In the genomic region with DNA sequence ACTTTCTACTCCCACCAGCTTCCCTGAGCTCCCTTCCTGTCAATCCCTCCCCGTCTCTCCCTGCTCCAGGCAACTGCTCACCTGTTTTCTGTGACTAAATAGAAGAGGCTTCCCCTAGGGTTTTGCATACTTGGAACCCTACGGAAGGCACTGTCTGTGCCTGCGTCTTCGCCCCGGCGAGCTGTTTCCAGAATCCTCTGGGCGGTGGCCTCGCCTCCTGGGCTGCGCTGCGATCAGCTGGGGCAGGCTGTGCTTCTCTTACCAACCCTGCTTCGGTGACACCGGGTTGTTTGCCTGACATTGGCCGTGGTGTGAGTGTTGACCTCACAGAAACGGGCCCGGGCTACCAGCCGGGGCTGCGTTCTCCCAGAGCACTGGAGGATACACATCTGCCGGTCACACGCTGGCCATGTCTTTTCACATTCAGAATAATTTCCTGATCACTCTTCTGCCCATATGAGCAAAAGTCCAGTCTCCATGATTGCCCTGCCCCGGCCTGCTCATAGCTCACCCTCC, we compare ENCODE assay signal across 1 cellular context.
TF ChIP-seq lines count a peak whose summit lies in the region.

No MANE protein-coding gene starts in this region.

TF ChIP-seq in SK-N-SH, 30 proteins besides CTCF, POLR2A, EP300 and RAD21 (continued from another document):
- TF ChIP-seq, protein P1, sequence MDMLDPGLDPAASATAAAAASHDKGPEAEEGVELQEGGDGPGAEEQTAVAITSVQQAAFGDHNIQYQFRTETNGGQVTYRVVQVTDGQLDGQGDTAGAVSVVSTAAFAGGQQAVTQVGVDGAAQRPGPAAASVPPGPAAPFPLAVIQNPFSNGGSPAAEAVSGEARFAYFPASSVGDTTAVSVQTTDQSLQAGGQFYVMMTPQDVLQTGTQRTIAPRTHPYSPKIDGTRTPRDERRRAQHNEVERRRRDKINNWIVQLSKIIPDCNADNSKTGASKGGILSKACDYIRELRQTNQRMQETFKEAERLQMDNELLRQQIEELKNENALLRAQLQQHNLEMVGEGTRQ (IDR thresholded peaks at IDR 0.05; ENCODE audit: borderline replicate concordance, low read depth, low read length), result no peak
- TF ChIP-seq, protein P2, sequence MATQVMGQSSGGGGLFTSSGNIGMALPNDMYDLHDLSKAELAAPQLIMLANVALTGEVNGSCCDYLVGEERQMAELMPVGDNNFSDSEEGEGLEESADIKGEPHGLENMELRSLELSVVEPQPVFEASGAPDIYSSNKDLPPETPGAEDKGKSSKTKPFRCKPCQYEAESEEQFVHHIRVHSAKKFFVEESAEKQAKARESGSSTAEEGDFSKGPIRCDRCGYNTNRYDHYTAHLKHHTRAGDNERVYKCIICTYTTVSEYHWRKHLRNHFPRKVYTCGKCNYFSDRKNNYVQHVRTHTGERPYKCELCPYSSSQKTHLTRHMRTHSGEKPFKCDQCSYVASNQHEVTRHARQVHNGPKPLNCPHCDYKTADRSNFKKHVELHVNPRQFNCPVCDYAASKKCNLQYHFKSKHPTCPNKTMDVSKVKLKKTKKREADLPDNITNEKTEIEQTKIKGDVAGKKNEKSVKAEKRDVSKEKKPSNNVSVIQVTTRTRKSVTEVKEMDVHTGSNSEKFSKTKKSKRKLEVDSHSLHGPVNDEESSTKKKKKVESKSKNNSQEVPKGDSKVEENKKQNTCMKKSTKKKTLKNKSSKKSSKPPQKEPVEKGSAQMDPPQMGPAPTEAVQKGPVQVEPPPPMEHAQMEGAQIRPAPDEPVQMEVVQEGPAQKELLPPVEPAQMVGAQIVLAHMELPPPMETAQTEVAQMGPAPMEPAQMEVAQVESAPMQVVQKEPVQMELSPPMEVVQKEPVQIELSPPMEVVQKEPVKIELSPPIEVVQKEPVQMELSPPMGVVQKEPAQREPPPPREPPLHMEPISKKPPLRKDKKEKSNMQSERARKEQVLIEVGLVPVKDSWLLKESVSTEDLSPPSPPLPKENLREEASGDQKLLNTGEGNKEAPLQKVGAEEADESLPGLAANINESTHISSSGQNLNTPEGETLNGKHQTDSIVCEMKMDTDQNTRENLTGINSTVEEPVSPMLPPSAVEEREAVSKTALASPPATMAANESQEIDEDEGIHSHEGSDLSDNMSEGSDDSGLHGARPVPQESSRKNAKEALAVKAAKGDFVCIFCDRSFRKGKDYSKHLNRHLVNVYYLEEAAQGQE (IDR thresholded peaks at IDR 0.05; ENCODE audit: low read depth, low read length), result no peak
- TF ChIP-seq TEAD4 (IDR thresholded peaks at IDR 0.05; ENCODE audit: borderline replicate concordance, insufficient read depth), result no peak
- no peak for TF ChIP-seq MEF2A (IDR thresholded peaks at IDR 0.05; ENCODE audit: borderline replicate concordance, low read depth)
- no peak for TF ChIP-seq RXRA (IDR thresholded peaks at IDR 0.05; ENCODE audit: borderline replicate concordance, low read depth)
- TF ChIP-seq, protein P3, sequence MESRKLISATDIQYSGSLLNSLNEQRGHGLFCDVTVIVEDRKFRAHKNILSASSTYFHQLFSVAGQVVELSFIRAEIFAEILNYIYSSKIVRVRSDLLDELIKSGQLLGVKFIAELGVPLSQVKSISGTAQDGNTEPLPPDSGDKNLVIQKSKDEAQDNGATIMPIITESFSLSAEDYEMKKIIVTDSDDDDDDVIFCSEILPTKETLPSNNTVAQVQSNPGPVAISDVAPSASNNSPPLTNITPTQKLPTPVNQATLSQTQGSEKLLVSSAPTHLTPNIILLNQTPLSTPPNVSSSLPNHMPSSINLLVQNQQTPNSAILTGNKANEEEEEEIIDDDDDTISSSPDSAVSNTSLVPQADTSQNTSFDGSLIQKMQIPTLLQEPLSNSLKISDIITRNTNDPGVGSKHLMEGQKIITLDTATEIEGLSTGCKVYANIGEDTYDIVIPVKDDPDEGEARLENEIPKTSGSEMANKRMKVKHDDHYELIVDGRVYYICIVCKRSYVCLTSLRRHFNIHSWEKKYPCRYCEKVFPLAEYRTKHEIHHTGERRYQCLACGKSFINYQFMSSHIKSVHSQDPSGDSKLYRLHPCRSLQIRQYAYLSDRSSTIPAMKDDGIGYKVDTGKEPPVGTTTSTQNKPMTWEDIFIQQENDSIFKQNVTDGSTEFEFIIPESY (IDR thresholded peaks at IDR 0.05; ENCODE audit: borderline replicate concordance, low read depth), result no peak
- TF ChIP-seq NFIC (IDR thresholded peaks at IDR 0.05; ENCODE audit: borderline replicate concordance), result no peak
TF ChIP-seq in SK-N-SH: peak in this region for 0.
